In the genomic region with DNA sequence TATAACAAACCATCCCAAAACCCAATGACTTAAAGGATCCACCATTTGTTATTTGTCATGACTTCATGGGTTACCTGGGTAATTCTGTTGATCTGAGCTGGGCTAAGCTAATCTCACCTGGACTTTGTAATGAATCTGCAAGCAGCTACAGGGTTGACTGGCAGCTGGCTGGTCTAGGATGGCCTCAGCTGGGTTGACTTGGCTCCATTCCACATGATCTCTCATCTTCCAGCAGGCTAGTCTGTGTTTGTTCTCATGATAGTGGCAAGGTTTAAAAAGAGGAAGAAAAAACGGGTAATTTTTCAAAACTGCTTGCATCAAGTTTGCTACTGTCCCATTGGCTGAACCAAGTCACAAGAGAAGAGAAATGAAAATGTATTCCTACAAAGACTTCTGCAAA, we compare ENCODE assay signal across 17 cellular contexts. TPM values are rescaled to one million over a fixed set of nuclear protein-coding genes. Genes with fewer than 3 reads are reported as not detected.
DNase-seq lines count a peak whose midpoint lies in the region; ATAC-seq, FAIRE-seq and TF ChIP-seq lines count a peak whose summit lies in the region.
"Had no signal": no experiment of that assay in that cellular context is flagged by ENCODE, and none has a peak within 500 bp of the region (broad histone marks: within the 10 kb centered on the region; RNA-seq: fewer than 3 reads in every experiment).

No MANE protein-coding gene starts in this region.

- in situ Hi-C loops in GM12878 (cut with MboI), result no loop called here

- 6% methylated on average over 1 of the region's 1 CpG for WGBS in GM12878 (ENCODE audit: insufficient coverage, insufficient replicate concordance, low lambda C conversion rate, missing lambda C conversion rate)
- WGBS in heart left ventricle, 4 donors, result 48 to 61% (median 53%) methylated on average over 1 of the region's 1 CpG

- BruUV-seq in GM12878 (replicated peaks; lab: Mats Ljungman, UMichigan), result no TSS peak

- no peaks in the 10 kb centered on the region for H3K27me3 ChIP-seq in GM12878 (replicated peaks in 1 of 2; ENCODE audit: control insufficient read depth in 2 of 2, insufficient read depth in 2 of 2, low read length in 1 of 2)
- H3K27me3 ChIP-seq in parathyroid adenoma (ENCODE audit: control insufficient read depth, insufficient read depth, low read length), result no peaks in the 10 kb centered on the region
- no peaks in the 10 kb centered on the region for H3K27me3 ChIP-seq in heart left ventricle
- H3K27me3 ChIP-seq: testis had no signal

- H4K20me1 ChIP-seq in GM12878 (ENCODE audit: control insufficient read depth, insufficient read depth), result no peaks in the 10 kb centered on the region

- H3K4me2 ChIP-seq in GM12878 (ENCODE audit: control insufficient read depth, insufficient read depth) (no peak overlapping the region), parathyroid adenoma (ENCODE audit: low read length) (no peak overlapping the region)

- H3K9me3 ChIP-seq in GM12878 (replicated peaks; ENCODE audit: control insufficient read depth, insufficient read depth, low read length) (no peaks in the 10 kb centered on the region), parathyroid adenoma (ENCODE audit: control insufficient read depth, low read length) (no peaks in the 10 kb centered on the region), heart left ventricle (no peaks in the 10 kb centered on the region)
- H3K9me3 ChIP-seq: heart right ventricle, testis had no signal

- ATAC-seq in GM12878 (no peak), GM18498 (IDR thresholded peaks at IDR 0.05; ENCODE audit: unreplicated experiment) (no peak), HG02938 (IDR thresholded peaks at IDR 0.05; ENCODE audit: unreplicated experiment) (no peak), heart left ventricle (no peak)
- ATAC-seq: WTC11 had no signal

- TF ChIP-seq CTCF in GM12878 (IDR thresholded peaks at IDR 0.05 in 2 of 3, conservative IDR thresholded peaks at IDR 0.05 in 1 of 3; ENCODE audit: control insufficient read depth in 2 of 3, extremely low read depth in 1 of 3, insufficient read depth in 1 of 3, low read depth in 3 of 3, low read length in 3 of 3) (no peak), parathyroid adenoma (IDR thresholded peaks at IDR 0.05) (no peak), heart left ventricle (IDR thresholded peaks at IDR 0.05) (no peak)

- intact Hi-C loops in GM12878 (cut with micrococcal nuclease; ENCODE audit: unreplicated experiment), result no loop called here
- intact Hi-C loops in heart left ventricle (cut with DNase I), result no loop called here

- no peaks in the 10 kb centered on the region for H3K36me3 ChIP-seq in GM12878 (ENCODE audit: control insufficient read depth in 2 of 2, insufficient read depth in 2 of 2, low read length in 1 of 2)
- H3K36me3 ChIP-seq in parathyroid adenoma (ENCODE audit: control insufficient read depth, insufficient read depth, low read length), result no peaks in the 10 kb centered on the region
- no peaks in the 10 kb centered on the region for H3K36me3 ChIP-seq in heart left ventricle
- H3K36me3 ChIP-seq: heart right ventricle had no signal

- H3K9ac ChIP-seq in GM12878 (ENCODE audit: control insufficient read depth, insufficient read depth, low read length), result no peak overlapping the region
- no peak overlapping the region for H3K9ac ChIP-seq in parathyroid adenoma

- TF ChIP-seq EP300 in GM12878 (IDR thresholded peaks at IDR 0.05; ENCODE audit: borderline replicate concordance in 1 of 2, control insufficient read depth in 1 of 2, low read depth in 2 of 2, low read length in 2 of 2), result no peak

- H3K27ac ChIP-seq in GM12878 (ENCODE audit: control insufficient read depth, insufficient read depth) (no peak overlapping the region), parathyroid adenoma (no peak overlapping the region), heart left ventricle (no peak overlapping the region)
- H3K27ac ChIP-seq: heart right ventricle, RWPE1, testis had no signal

- H2AFZ ChIP-seq in GM12878 (ENCODE audit: control insufficient read depth, low read depth, low read length) (no peak overlapping the region), parathyroid adenoma (peak overlapping the region; percentile 11)

- CTCF ChIA-PET in GM12878 (lab: Yijun Ruan, JAX), result no interaction called here

- H3K79me2 ChIP-seq in GM12878 (ENCODE audit: control insufficient read depth, insufficient read depth, low read length) (no peaks in the 10 kb centered on the region), parathyroid adenoma (no peaks in the 10 kb centered on the region)

- H3K4me1 ChIP-seq in GM12878 (ENCODE audit: control insufficient read depth, insufficient read depth, low read length), result no peaks in the 10 kb centered on the region
- H3K4me1 ChIP-seq in parathyroid adenoma, result no peaks in the 10 kb centered on the region
- H3K4me1 ChIP-seq in heart left ventricle, result no peaks in the 10 kb centered on the region
- H3K4me1 ChIP-seq: heart right ventricle, testis had no signal

- H3K4me3 ChIP-seq in GM12878 (no peak overlapping the region), parathyroid adenoma (ENCODE audit: low read depth, low read length) (no peak overlapping the region), heart left ventricle (no peak overlapping the region)
- H3K4me3 ChIP-seq: heart right ventricle, testis had no signal

- POLR2A ChIA-PET in GM12878 (lab: Charles Lee), result interaction anchor here (0.6 to 1.0 kb wide), 2 partner anchors 12 to 186 kb away, joined by 4 read pairs; no protein-coding TSS in a partner anchor

- no peak for FAIRE-seq in GM12878 (lab: Jason Lieb, UNC)
- FAIRE-seq: A204.1, astrocyte, GM12891 had no signal

- TF ChIP-seq POLR2A in GM12878 (IDR thresholded peaks at IDR 0.05; ENCODE audit: low read depth, low read length) (no peak), heart left ventricle (IDR thresholded peaks at IDR 0.05) (no peak)

- RAD21 ChIA-PET in GM12878 (lab: Charles Lee; ENCODE audit: unreplicated experiment), result no interaction called here

- peak; percentile 31 for DNase-seq in NCI-H2107 treated with DMSO at 0.1 percent for 48 hours (lab: John Stamatoyannopoulos, UW; ENCODE audit: unreplicated experiment)
- no peak for DNase-seq in NCI-H2107 (lab: John Stamatoyannopoulos, UW)
- peak; percentile 33 for DNase-seq in NCI-H2196 treated with DMSO at 0.1 percent for 48 hours (lab: John Stamatoyannopoulos, UW; ENCODE audit: unreplicated experiment)
- no peak for DNase-seq in GM12878 (ENCODE audit: low read depth, low spot score)
- DNase-seq in heart left ventricle, result no peak
- DNase-seq: activated T-cell treated with anti-CD3 and anti-CD28 coated beads, Interleukin-2, amount 50 U/mL, for 24 hours; endodermal cell; heart right ventricle; testis had no signal

- no peak for TF ChIP-seq RAD21 in GM12878 (IDR thresholded peaks at IDR 0.05; ENCODE audit: insufficient read depth, low read depth, low read length)

- SMC1A ChIA-PET in GM12878 (lab: Charles Lee; ENCODE audit: uncharacterized antibody, unreplicated experiment), result interaction anchor here (1.0 kb wide), 1 partner anchor 8 kb away, joined by 3 read pairs; no protein-coding TSS in a partner anchor

TF ChIP-seq in GM12878, 131 proteins besides CTCF, POLR2A, EP300 and RAD21 (continues in another document):
- TF ChIP-seq SUZ12 (IDR thresholded peaks at IDR 0.05; ENCODE audit: unreplicated experiment) (no peak), ZBED1 (IDR thresholded peaks at IDR 0.05; ENCODE audit: borderline replicate concordance) (no peak), CEBPB (IDR thresholded peaks at IDR 0.05; ENCODE audit: borderline replicate concordance in 1 of 2, low read depth in 2 of 2, low read length in 2 of 2) (no peak)

RNA-seq across cellular contexts. Expression of gene ZMYM4, which starts 24.8 kb away (rescaled TPM):
- 58.7 and 61.0 TPM in 2 replicates for total RNA-seq in GM12878 (2013; cell fraction: nucleolus; rRNA removed)
- 22.1 and 27.4 TPM in 2 replicates for total RNA-seq in GM12878 (2014; rRNA removed)
- 26.4 and 29.5 TPM in 2 replicates for total RNA-seq in GM12878 (2014; rRNA removed; fragmentation: Illumina TruSeq; extraction: Trizol)
- 37.0 and 38.4 TPM in 2 replicates for total RNA-seq in GM12878 (2021)
- polyA plus RNA-seq in GM12878 (2011; ENCODE audit: low read depth), result 12.4 TPM
- 29.8 and 46.0 TPM in 2 replicates for polyA plus RNA-seq in GM12878 (2011; rRNA removed)
- polyA plus RNA-seq in GM12878 (2011; cell fraction: cytosol; rRNA removed), result 14.1 and 14.2 TPM in 2 replicates
- 19.3 and 20.5 TPM in 2 replicates for polyA plus RNA-seq in GM12878 (2011; cell fraction: nucleus; rRNA removed)
- polyA plus RNA-seq in GM12878 (2012), result 13.0 and 15.6 TPM in 2 replicates
- 30.4 and 36.1 TPM in 2 replicates for polyA plus RNA-seq in GM12878 (2014; fragmentation: Illumina TruSeq; extraction: Trizol)
- polyA plus RNA-seq in GM12878 (2014; fragmentation: Nextera tagmentation; extraction: Ambion mirVana), result 1 to 10 TPM; 8.0 to 8.5 TPM
- polyA plus RNA-seq in GM12878 (2014; rRNA removed), result 18.5 and 21.2 TPM in 2 replicates
- polyA plus RNA-seq in GM12878 (2016; fragmentation: Nextera tagmentation; extraction: Ambion mirVana), result 10 to 100 TPM; 32.6 to 36.7 TPM
- polyA minus RNA-seq in GM12878 (2011; rRNA and poly(A)+ RNA removed), result 46.2 and 54.7 TPM in 2 replicates
- polyA minus RNA-seq in GM12878 (2011; cell fraction: cytosol; rRNA and poly(A)+ RNA removed), result 15.4 and 21.8 TPM in 2 replicates
- 19.2 and 27.1 TPM in 2 replicates for polyA minus RNA-seq in GM12878 (2011; cell fraction: nucleus; rRNA and poly(A)+ RNA removed)
- 10 to 100 TPM; 18.8 to 44.3 (median 36.1) TPM for total RNA-seq in heart left ventricle
- polyA plus RNA-seq in heart left ventricle, result 10 to 100 TPM in 1 of 2 donors, 1 to 10 TPM in 1; 8.0 to 12.6 TPM

RNA-seq across cellular contexts. Expression of gene SFPQ, which starts 50.7 kb away (rescaled TPM):
- total RNA-seq in GM12878 (2013; cell fraction: nucleolus; rRNA removed), result 575 and 577 TPM in 2 replicates
- total RNA-seq in GM12878 (2014; rRNA removed) (201 and 223 TPM in 2 replicates), GM12878 (2014; rRNA removed; fragmentation: Illumina TruSeq; extraction: Trizol) (384 and 393 TPM in 2 replicates), GM12878 (2021) (305 and 325 TPM in 2 replicates), heart left ventricle (100 to 1,000 TPM in 2 of 9 donors, 10 to 100 TPM in 7; 58.6 to 114 (median 76.4) TPM)
- 203 TPM for polyA plus RNA-seq in GM12878 (2011; ENCODE audit: low read depth)
- polyA plus RNA-seq in GM12878 (2011; rRNA removed) (177 and 237 TPM in 2 replicates), GM12878 (2014; fragmentation: Illumina TruSeq; extraction: Trizol) (559 and 719 TPM in 2 replicates), GM12878 (2014; fragmentation: Nextera tagmentation; extraction: Ambion mirVana) (100 to 1,000 TPM in 1 of 2 experiments, 10 to 100 TPM in 1; 78.5 to 117 TPM), GM12878 (2014; rRNA removed) (257 and 273 TPM in 2 replicates), GM12878 (2016; fragmentation: Nextera tagmentation; extraction: Ambion mirVana) (100 to 1,000 TPM; 171 to 198 TPM), heart left ventricle (100 to 1,000 TPM in 1 of 2 donors, 10 to 100 TPM in 1; 74.9 to 103 TPM)
- polyA plus RNA-seq in GM12878 (2011; cell fraction: cytosol; rRNA removed), result 59.6 and 65.2 TPM in 2 replicates
- polyA plus RNA-seq in GM12878 (2011; cell fraction: nucleus; rRNA removed), result 308 and 445 TPM in 2 replicates
- 220 and 322 TPM in 2 replicates for polyA plus RNA-seq in GM12878 (2012)
- 92.8 and 133 TPM in 2 replicates for polyA minus RNA-seq in GM12878 (2011; rRNA and poly(A)+ RNA removed)
- polyA minus RNA-seq in GM12878 (2011; cell fraction: cytosol; rRNA and poly(A)+ RNA removed), result 56.9 and 61.2 TPM in 2 replicates
- polyA minus RNA-seq in GM12878 (2011; cell fraction: nucleus; rRNA and poly(A)+ RNA removed), result 129 and 229 TPM in 2 replicates

Comparison
In these comparisons a context has a peak if more than half of its experiments do, and no peak if none do; other contexts are left out.
1. DNase-seq: peak in NCI-H2107 treated with DMSO at 0.1 percent for 48 hours (single experiment) and NCI-H2196 treated with DMSO at 0.1 percent for 48 hours (single experiment); none in NCI-H2107 (single experiment), GM12878 (single experiment) and heart left ventricle (0 of 5).